In the genomic region with DNA sequence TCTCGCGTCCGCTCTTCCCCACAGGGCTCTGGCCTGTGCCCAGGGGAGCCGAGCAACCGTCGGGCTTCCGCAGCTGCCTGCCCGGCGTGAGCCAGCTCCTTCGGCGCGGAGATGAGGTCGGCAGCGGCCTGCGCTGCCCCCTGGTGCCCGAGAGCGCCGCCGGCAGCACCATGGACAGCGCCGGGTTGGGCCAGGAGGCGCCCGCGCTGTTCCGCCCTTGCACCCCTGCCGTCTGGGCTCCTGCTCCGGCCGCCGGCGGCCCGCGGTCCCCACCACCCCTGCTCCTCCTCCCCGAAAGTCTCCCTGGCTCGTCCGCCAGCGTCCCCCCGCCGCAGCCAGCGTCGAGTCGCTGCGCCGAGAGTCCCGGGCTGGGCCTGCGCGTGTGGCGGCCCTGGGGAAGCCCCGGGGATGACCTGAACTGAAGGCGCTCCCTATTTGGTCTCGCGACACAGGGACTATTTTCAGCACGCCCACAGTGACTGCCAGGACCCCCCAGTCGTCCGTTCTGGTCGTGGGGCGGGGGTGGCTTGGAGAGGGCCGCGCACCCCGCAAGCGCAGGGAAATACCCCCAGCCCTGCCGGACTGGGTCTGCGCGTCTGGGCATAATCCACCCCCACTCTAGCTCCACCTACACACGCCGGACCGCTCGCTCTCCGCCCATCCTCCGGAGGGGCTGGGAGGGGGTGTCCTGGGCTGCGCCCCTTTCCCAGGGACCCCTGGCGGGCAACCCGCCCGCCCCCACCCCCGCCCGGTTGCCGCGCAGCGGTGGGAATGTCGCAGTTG, we compare ENCODE assay signal across 1 cellular context.
A peak's percentile ranks its signal among the peaks of the same experiment; 100 is the strongest.
TF ChIP-seq lines count a peak whose summit lies in the region.

No MANE protein-coding gene starts in this region.

TF ChIP-seq in K562, 482 proteins besides CTCF, POLR2A, EP300 and RAD21 (continued from another document and continues in another):
- TF ChIP-seq, protein P1, sequence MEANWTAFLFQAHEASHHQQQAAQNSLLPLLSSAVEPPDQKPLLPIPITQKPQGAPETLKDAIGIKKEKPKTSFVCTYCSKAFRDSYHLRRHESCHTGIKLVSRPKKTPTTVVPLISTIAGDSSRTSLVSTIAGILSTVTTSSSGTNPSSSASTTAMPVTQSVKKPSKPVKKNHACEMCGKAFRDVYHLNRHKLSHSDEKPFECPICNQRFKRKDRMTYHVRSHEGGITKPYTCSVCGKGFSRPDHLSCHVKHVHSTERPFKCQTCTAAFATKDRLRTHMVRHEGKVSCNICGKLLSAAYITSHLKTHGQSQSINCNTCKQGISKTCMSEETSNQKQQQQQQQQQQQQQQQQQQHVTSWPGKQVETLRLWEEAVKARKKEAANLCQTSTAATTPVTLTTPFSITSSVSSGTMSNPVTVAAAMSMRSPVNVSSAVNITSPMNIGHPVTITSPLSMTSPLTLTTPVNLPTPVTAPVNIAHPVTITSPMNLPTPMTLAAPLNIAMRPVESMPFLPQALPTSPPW (CRISPR knock-in tag; IDR thresholded peaks at IDR 0.05) = peak; percentile 33; the same call in 1 of the 2 replicates
- no peak for TF ChIP-seq ZBTB8A (IDR thresholded peaks at IDR 0.05; ENCODE audit: partially characterized antibody)
- TF ChIP-seq LCOR (CRISPR knock-in tag; IDR thresholded peaks at IDR 0.05) = peak; percentile 99
- TF ChIP-seq, protein P2, sequence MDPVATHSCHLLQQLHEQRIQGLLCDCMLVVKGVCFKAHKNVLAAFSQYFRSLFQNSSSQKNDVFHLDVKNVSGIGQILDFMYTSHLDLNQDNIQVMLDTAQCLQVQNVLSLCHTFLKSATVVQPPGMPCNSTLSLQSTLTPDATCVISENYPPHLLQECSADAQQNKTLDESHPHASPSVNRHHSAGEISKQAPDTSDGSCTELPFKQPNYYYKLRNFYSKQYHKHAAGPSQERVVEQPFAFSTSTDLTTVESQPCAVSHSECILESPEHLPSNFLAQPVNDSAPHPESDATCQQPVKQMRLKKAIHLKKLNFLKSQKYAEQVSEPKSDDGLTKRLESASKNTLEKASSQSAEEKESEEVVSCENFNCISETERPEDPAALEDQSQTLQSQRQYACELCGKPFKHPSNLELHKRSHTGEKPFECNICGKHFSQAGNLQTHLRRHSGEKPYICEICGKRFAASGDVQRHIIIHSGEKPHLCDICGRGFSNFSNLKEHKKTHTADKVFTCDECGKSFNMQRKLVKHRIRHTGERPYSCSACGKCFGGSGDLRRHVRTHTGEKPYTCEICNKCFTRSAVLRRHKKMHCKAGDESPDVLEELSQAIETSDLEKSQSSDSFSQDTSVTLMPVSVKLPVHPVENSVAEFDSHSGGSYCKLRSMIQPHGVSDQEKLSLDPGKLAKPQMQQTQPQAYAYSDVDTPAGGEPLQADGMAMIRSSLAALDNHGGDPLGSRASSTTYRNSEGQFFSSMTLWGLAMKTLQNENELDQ (CRISPR knock-in tag; IDR thresholded peaks at IDR 0.05; ENCODE audit: borderline replicate concordance) = peak; percentile 93; the same call in 1 of the 2 replicates
- no peak for TF ChIP-seq MTA1 (IDR thresholded peaks at IDR 0.05; ENCODE audit: borderline replicate concordance)
- TF ChIP-seq SP1 (CRISPR knock-in tag; IDR thresholded peaks at IDR 0.05) = peak; percentile 69
- peak; percentile 81; the same call in 1 of the 2 replicates for TF ChIP-seq ZC3H11A (IDR thresholded peaks at IDR 0.05; ENCODE audit: low read depth, low read length)
- peak; percentile 89 for TF ChIP-seq GABPB1 (CRISPR knock-in tag; IDR thresholded peaks at IDR 0.05)
- 0 out of 2 replicates have a peak, but pooled peaks have one; percentile 53 for TF ChIP-seq E2F3 (CRISPR knock-in tag; IDR thresholded peaks at IDR 0.05)
- TF ChIP-seq RERE (CRISPR knock-in tag; IDR thresholded peaks at IDR 0.05; ENCODE audit: borderline replicate concordance) = peak; percentile 96
- 0 out of 2 replicates have a peak, but pooled peaks have one; percentile 12 for TF ChIP-seq USF1 (CRISPR knock-in tag; IDR thresholded peaks at IDR 0.05)
- TF ChIP-seq SPI1 (IDR thresholded peaks at IDR 0.05; ENCODE audit: borderline replicate concordance, low read depth, low read length) = no peak
- peak; percentile 92 for TF ChIP-seq ZNF197 (CRISPR knock-in tag; IDR thresholded peaks at IDR 0.05; ENCODE audit: low read depth)
- TF ChIP-seq PTRF (tag; IDR thresholded peaks at IDR 0.05) = no peak
- 0 out of 2 replicates have a peak, but pooled peaks have one; percentile 15 for TF ChIP-seq BCL6 (CRISPR knock-in tag; IDR thresholded peaks at IDR 0.05)
- no peak for TF ChIP-seq TRIM25 (IDR thresholded peaks at IDR 0.05; ENCODE audit: borderline replicate concordance)
- peak; percentile 90 for TF ChIP-seq ETV5 (CRISPR knock-in tag; IDR thresholded peaks at IDR 0.05; ENCODE audit: low read depth)
- TF ChIP-seq CEBPG (CRISPR knock-in tag; IDR thresholded peaks at IDR 0.05) = peak; percentile 54; the same call in 1 of the 2 replicates
- TF ChIP-seq CEBPG (tag; conservative IDR thresholded peaks at IDR 0.05 in 1 of 2, IDR thresholded peaks at IDR 0.05 in 1 of 2) = no peak
- TF ChIP-seq KDM2B (CRISPR knock-in tag; IDR thresholded peaks at IDR 0.05) = peak; percentile 96; the same call in 1 of the 2 replicates
- peak; percentile 53; the same call in 1 of the 2 replicates for TF ChIP-seq SIN3B (IDR thresholded peaks at IDR 0.05; ENCODE audit: low read depth)
- TF ChIP-seq, protein P3, sequence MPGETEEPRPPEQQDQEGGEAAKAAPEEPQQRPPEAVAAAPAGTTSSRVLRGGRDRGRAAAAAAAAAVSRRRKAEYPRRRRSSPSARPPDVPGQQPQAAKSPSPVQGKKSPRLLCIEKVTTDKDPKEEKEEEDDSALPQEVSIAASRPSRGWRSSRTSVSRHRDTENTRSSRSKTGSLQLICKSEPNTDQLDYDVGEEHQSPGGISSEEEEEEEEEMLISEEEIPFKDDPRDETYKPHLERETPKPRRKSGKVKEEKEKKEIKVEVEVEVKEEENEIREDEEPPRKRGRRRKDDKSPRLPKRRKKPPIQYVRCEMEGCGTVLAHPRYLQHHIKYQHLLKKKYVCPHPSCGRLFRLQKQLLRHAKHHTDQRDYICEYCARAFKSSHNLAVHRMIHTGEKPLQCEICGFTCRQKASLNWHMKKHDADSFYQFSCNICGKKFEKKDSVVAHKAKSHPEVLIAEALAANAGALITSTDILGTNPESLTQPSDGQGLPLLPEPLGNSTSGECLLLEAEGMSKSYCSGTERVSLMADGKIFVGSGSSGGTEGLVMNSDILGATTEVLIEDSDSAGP (CRISPR knock-in tag; IDR thresholded peaks at IDR 0.05) = peak; percentile 78; the same call in 1 of the 2 replicates
- TF ChIP-seq ESRRB (CRISPR knock-in tag; IDR thresholded peaks at IDR 0.05; ENCODE audit: borderline replicate concordance) = no peak
- TF ChIP-seq ZFP36 (IDR thresholded peaks at IDR 0.05; ENCODE audit: low read depth, low read length, partially characterized antibody) = peak; percentile 57
- TF ChIP-seq CSDE1 (IDR thresholded peaks at IDR 0.05) = no peak
- peak in 1 of 2 experiments; percentile 51; a peak in 1 of 4 replicates for TF ChIP-seq TRIM24 (IDR thresholded peaks at IDR 0.05)
- no peak for TF ChIP-seq TAL1 (IDR thresholded peaks at IDR 0.05)
- peak; percentile 98 to 99 for TF ChIP-seq UBTF (IDR thresholded peaks at IDR 0.05; ENCODE audit: borderline replicate concordance in 1 of 2, low read depth in 2 of 2, low read length in 2 of 2)
- TF ChIP-seq, protein P4, sequence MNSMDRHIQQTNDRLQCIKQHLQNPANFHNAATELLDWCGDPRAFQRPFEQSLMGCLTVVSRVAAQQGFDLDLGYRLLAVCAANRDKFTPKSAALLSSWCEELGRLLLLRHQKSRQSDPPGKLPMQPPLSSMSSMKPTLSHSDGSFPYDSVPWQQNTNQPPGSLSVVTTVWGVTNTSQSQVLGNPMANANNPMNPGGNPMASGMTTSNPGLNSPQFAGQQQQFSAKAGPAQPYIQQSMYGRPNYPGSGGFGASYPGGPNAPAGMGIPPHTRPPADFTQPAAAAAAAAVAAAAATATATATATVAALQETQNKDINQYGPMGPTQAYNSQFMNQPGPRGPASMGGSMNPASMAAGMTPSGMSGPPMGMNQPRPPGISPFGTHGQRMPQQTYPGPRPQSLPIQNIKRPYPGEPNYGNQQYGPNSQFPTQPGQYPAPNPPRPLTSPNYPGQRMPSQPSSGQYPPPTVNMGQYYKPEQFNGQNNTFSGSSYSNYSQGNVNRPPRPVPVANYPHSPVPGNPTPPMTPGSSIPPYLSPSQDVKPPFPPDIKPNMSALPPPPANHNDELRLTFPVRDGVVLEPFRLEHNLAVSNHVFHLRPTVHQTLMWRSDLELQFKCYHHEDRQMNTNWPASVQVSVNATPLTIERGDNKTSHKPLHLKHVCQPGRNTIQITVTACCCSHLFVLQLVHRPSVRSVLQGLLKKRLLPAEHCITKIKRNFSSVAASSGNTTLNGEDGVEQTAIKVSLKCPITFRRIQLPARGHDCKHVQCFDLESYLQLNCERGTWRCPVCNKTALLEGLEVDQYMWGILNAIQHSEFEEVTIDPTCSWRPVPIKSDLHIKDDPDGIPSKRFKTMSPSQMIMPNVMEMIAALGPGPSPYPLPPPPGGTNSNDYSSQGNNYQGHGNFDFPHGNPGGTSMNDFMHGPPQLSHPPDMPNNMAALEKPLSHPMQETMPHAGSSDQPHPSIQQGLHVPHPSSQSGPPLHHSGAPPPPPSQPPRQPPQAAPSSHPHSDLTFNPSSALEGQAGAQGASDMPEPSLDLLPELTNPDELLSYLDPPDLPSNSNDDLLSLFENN (IDR thresholded peaks at IDR 0.05; ENCODE audit: low read depth in 2 of 2, low read length in 2 of 2) = 0 out of 4 replicates have a peak, but pooled peaks of 1 of the 2 experiments have one; percentile 44
- no peak for TF ChIP-seq EZH2 (IDR thresholded peaks at IDR 0.05; ENCODE audit: borderline replicate concordance, low read depth, low read length)
- peak; percentile 99 for TF ChIP-seq FOXP1 (CRISPR knock-in tag; IDR thresholded peaks at IDR 0.05)
- no peak for TF ChIP-seq SMAD2 (IDR thresholded peaks at IDR 0.05; ENCODE audit: low read depth, low read length)
